Comparison of ENCODE assay signal across 12 cellular contexts in genomic region chr1:27689423-27690173, GRCh38. TPM values are rescaled to one million over a fixed set of nuclear protein-coding genes. Genes with fewer than 3 reads are reported as not detected.
A peak's percentile ranks its signal among the peaks of the same experiment; 100 is the strongest.
DNase-seq lines count a peak whose midpoint lies in the region; FAIRE-seq and TF ChIP-seq lines count a peak whose summit lies in the region.
"Had no signal": no experiment of that assay in that cellular context is flagged by ENCODE, and none has a peak within 500 bp of the region (broad histone marks: within the 10 kb centered on the region; RNA-seq: fewer than 3 reads in every experiment).

No MANE protein-coding gene starts in this region.

- H3K23ac ChIP-seq in H9 (ENCODE audit: insufficient read length, low read depth, low read length) (no peak overlapping the region), mesenchymal stem cell (ENCODE audit: low read length in 2 of 2) (no peak overlapping the region)

- H2BK20ac ChIP-seq in H9 (ENCODE audit: low read depth, low read length, poor library complexity, severe bottlenecking): no peak overlapping the region

- H3K9ac ChIP-seq in H9 (ENCODE audit: extremely low read depth, insufficient read length, low read length): no peak overlapping the region
- no peak overlapping the region for H3K9ac ChIP-seq in astrocyte (ENCODE audit: low read length)
- H3K9ac ChIP-seq in mesenchymal stem cell (ENCODE audit: low read length): peak overlapping the region; percentile 63

- H3K27ac Mint-ChIP-seq in H9: peak overlapping the region in 2 of 3 experiments; percentile 2 to 7; a peak in 1 of 7 replicates
- peak overlapping the region; percentile 55 for H3K27ac Mint-ChIP-seq in astrocyte (ENCODE audit: unreplicated experiment)

- H3K36me3 ChIP-seq in astrocyte (ENCODE audit: insufficient read depth, low read length): no peaks in the 10 kb centered on the region
- H3K36me3 ChIP-seq in mesenchymal stem cell (ENCODE audit: control insufficient read depth in 1 of 2, insufficient read depth in 2 of 2, low read depth in 1 of 2, low read length in 2 of 2): no peaks in the 10 kb centered on the region
- H3K36me3 ChIP-seq: neutrophil had no signal

- H3K4me3 Mint-ChIP-seq in H9: no peak overlapping the region
- H3K4me3 Mint-ChIP-seq in astrocyte (ENCODE audit: unreplicated experiment): no peak overlapping the region

- H4K91ac ChIP-seq in H9 (ENCODE audit: insufficient read length, low read depth, low read length) (no peak overlapping the region), mesenchymal stem cell (ENCODE audit: low read length) (no peak overlapping the region)

- H3K4me3 ChIP-seq in GM12865 (ENCODE audit: low read depth, low read length) (peak overlapping the region; percentile 49), astrocyte (ENCODE audit: insufficient read depth, low read depth, low read length) (no peak overlapping the region), mesenchymal stem cell (ENCODE audit: insufficient read depth in 1 of 2, low read depth in 1 of 2, low read length in 2 of 2) (peak overlapping the region in 1 of 2 experiments; percentile 70)

- H3K18ac ChIP-seq in H9 (ENCODE audit: insufficient read length, low read depth, low read length) (peak overlapping the region; percentile 10), mesenchymal stem cell (ENCODE audit: low read depth in 1 of 2, low read length in 2 of 2) (no peak overlapping the region)

- H3K23me2 ChIP-seq in H9 (ENCODE audit: insufficient read length, low read depth, low read length, poor library complexity, severe bottlenecking): no peaks in the 10 kb centered on the region

- H2BK15ac ChIP-seq in H9 (ENCODE audit: low read depth, low read length) (no peak overlapping the region), mesenchymal stem cell (ENCODE audit: low read depth, poor library complexity, severe bottlenecking) (no peak overlapping the region)

- no peak overlapping the region for H2AK5ac ChIP-seq in H9 (ENCODE audit: insufficient read length, low read length)
- peak overlapping the region; percentile 60 for H2AK5ac ChIP-seq in mesenchymal stem cell (ENCODE audit: low read length, severe bottlenecking)

- H3K27me3 ChIP-seq in H9 (ENCODE audit: insufficient read depth, low read length) (no peaks in the 10 kb centered on the region), astrocyte (ENCODE audit: insufficient read depth, low read length) (peaks cover 10% of the 10 kb centered on the region), mesenchymal stem cell (ENCODE audit: control insufficient read depth in 1 of 2, insufficient read depth in 1 of 2, low read length in 2 of 2) (peaks cover 0 to 6% of the 10 kb centered on the region in 2 experiments)
- H3K27me3 ChIP-seq: neutrophil had no signal

- H3K27me3 Mint-ChIP-seq in H9 (ENCODE audit: low read depth): peaks cover 2% of the 10 kb centered on the region; the same call in 1 of the 2 replicates
- H3K27me3 Mint-ChIP-seq in astrocyte (ENCODE audit: low read depth, unreplicated experiment): peaks cover 13% of the 10 kb centered on the region

- H2BK12ac ChIP-seq in H9 (ENCODE audit: insufficient read length, low read depth, low read length) (no peak overlapping the region), mesenchymal stem cell (ENCODE audit: low read length in 2 of 2) (no peak overlapping the region)

- DNase-seq in GM12865 (ENCODE audit: low read depth) (peak; percentile 84), H9 (no peak), astrocyte (ENCODE audit: low read depth) (peak; percentile 78), mesenchymal stem cell (peak; percentile 86), D341Med (ENCODE audit: low spot score) (no peak), midbrain (lab: John Stamatoyannopoulos, UW) (no peak), G401 (ENCODE audit: low spot score) (no peak), HTR-8/SVneo (ENCODE audit: insufficient read length, low spot score) (no peak)
- DNase-seq: activated CD8-positive, alpha-beta memory T cell treated with anti-CD3 and anti-CD28 coated beads for 24 hours; NCI-H69 had no signal

- H3K14ac ChIP-seq in H9 (ENCODE audit: insufficient read depth, low read length) (peak overlapping the region; percentile 67; the same call in 1 of the 2 replicates), mesenchymal stem cell (ENCODE audit: low read length in 2 of 2) (no peak overlapping the region)

- FAIRE-seq in astrocyte (lab: Jason Lieb, UNC) (peak; percentile 78), HTR-8/SVneo (lab: Jason Lieb, UNC) (no peak)
- FAIRE-seq: endothelial cell of umbilical vein had no signal

- H4K8ac ChIP-seq in H9 (replicated peaks; ENCODE audit: insufficient read length, low read depth, low read length) (no peak overlapping the region), mesenchymal stem cell (ENCODE audit: low read length) (no peak overlapping the region)

- H2BK120ac ChIP-seq in H9 (ENCODE audit: low read depth, low read length, poor library complexity, severe bottlenecking) (no peak overlapping the region), mesenchymal stem cell (ENCODE audit: low read depth, low read length) (no peak overlapping the region)

- H3K9me3 Mint-ChIP-seq in H9 (peaks cover 9 to 14% of the 10 kb centered on the region in 2 experiments), astrocyte (ENCODE audit: unreplicated experiment) (peaks cover 5% of the 10 kb centered on the region)

- H3K4me1 ChIP-seq in H9 (ENCODE audit: insufficient read depth, low read length): peaks cover 2% of the 10 kb centered on the region; the same call in 1 of the 2 replicates
- peaks cover 11% of the 10 kb centered on the region for H3K4me1 ChIP-seq in astrocyte (ENCODE audit: insufficient read depth, low read length)
- H3K4me1 ChIP-seq in mesenchymal stem cell (ENCODE audit: control insufficient read depth, insufficient read depth, low read depth, low read length): no peaks in the 10 kb centered on the region

- TF ChIP-seq CTCF in GM12865 (IDR thresholded peaks at IDR 0.05; ENCODE audit: insufficient read depth, low read depth, low read length, missing control alignments): no peak
- no peak for TF ChIP-seq CTCF in H9 (conservative IDR thresholded peaks at IDR 0.05)
- TF ChIP-seq CTCF in astrocyte (IDR thresholded peaks at IDR 0.05; ENCODE audit: insufficient read depth, low read depth, low read length): no peak

- H3K4me2 ChIP-seq in H9 (ENCODE audit: insufficient read depth, insufficient read length, low read length) (no peak overlapping the region), astrocyte (ENCODE audit: low read length) (peak overlapping the region; percentile 46), mesenchymal stem cell (ENCODE audit: low read length, poor library complexity, severe bottlenecking) (peak overlapping the region; percentile 38)

- H3K56ac ChIP-seq in H9 (ENCODE audit: insufficient read length, low read depth, low read length): no peak overlapping the region

- peaks cover 33 to 34% of the 10 kb centered on the region in 2 experiments for H3K4me1 Mint-ChIP-seq in H9
- H3K4me1 Mint-ChIP-seq in astrocyte (ENCODE audit: low read depth, unreplicated experiment): peaks cover 7% of the 10 kb centered on the region

- no CpG with 5 or more reads among the region's 4 CpGs for WGBS in H9 (ENCODE audit: extremely low coverage, insufficient read length, low lambda C conversion rate)
- 42% methylated on average over 4 of the region's 4 CpGs for WGBS in mesenchymal stem cell

- H2BK5ac ChIP-seq in H9 (ENCODE audit: insufficient read length, low read length) (no peak overlapping the region), mesenchymal stem cell (ENCODE audit: low read depth, low read length, poor library complexity, severe bottlenecking) (peak overlapping the region; percentile 74)

- H4K20me1 ChIP-seq in H9 (ENCODE audit: control insufficient read depth, insufficient read depth, insufficient read length) (no peaks in the 10 kb centered on the region), astrocyte (ENCODE audit: insufficient read depth, low read length) (no peaks in the 10 kb centered on the region)

- H3K27ac ChIP-seq in H9 (ENCODE audit: insufficient read length, low read depth, low read length) (no peak overlapping the region), astrocyte (ENCODE audit: low read depth, low read length) (no peak overlapping the region), mesenchymal stem cell (ENCODE audit: low read length, poor library complexity, severe bottlenecking) (peak overlapping the region; percentile 93)
- H3K27ac ChIP-seq: neutrophil had no signal

- no peaks in the 10 kb centered on the region for H3K9me3 ChIP-seq in H9 (ENCODE audit: control insufficient read depth, low read depth, low read length)
- H3K9me3 ChIP-seq in astrocyte (ENCODE audit: insufficient read depth, low read depth, low read length): no peaks in the 10 kb centered on the region
- H3K9me3 ChIP-seq in mesenchymal stem cell (ENCODE audit: control insufficient read depth, low read length): no peaks in the 10 kb centered on the region
- H3K9me3 ChIP-seq: neutrophil had no signal

- peaks cover 2 to 8% (median 6%) of the 10 kb centered on the region in 3 experiments; a peak in 5 of 7 replicates for H3K36me3 Mint-ChIP-seq in H9 (ENCODE audit: insufficient read depth in 1 of 3, low read depth in 3 of 3)
- H3K36me3 Mint-ChIP-seq in astrocyte (ENCODE audit: low read depth, unreplicated experiment): no peaks in the 10 kb centered on the region

- H3K79me2 ChIP-seq in H9 (ENCODE audit: insufficient read depth, low read length): no peaks in the 10 kb centered on the region
- H3K79me2 ChIP-seq in astrocyte (ENCODE audit: insufficient read depth, low read length): no peaks in the 10 kb centered on the region

- H3K79me1 ChIP-seq in H9 (ENCODE audit: insufficient read depth, low read depth, low read length, poor library complexity, severe bottlenecking): no peaks in the 10 kb centered on the region
- H3K79me1 ChIP-seq in mesenchymal stem cell (replicated peaks; ENCODE audit: low read length, poor library complexity, severe bottlenecking): no peaks in the 10 kb centered on the region

- H4K5ac ChIP-seq in H9 (ENCODE audit: insufficient read length, low read depth, low read length): no peak overlapping the region

- H3K4ac ChIP-seq in H9 (ENCODE audit: low read depth, low read length): no peak overlapping the region
- H3K4ac ChIP-seq in mesenchymal stem cell (ENCODE audit: low read depth in 1 of 2, low read length in 2 of 2): no peak overlapping the region

- in situ Hi-C loops in G401 (cut with HindIII; ENCODE audit: low sequenced_read_pairs): no loop called here

- H2AFZ ChIP-seq in H9 (ENCODE audit: low read length): no peak overlapping the region
- peak overlapping the region; percentile 39 for H2AFZ ChIP-seq in astrocyte (ENCODE audit: low read depth, low read length)
- H2AFZ ChIP-seq in mesenchymal stem cell (ENCODE audit: low read depth, low read length): no peak overlapping the region

- no peak overlapping the region for H3T11ph ChIP-seq in H9 (ENCODE audit: low read length)

RNA-seq across cellular contexts. Expression of gene IFI6, which starts 17.6 kb away (rescaled TPM):
- 4.3 and 6.4 TPM in 2 replicates for total RNA-seq in H9 (2021)
- total RNA-seq in astrocyte: 3,307 and 4,155 TPM in 2 replicates
- polyA plus RNA-seq in mesenchymal stem cell (2013, experiment 1 of 2): 52.5 TPM
- 54.3 TPM for polyA plus RNA-seq in mesenchymal stem cell (2013, experiment 2 of 2)
- 48.2 and 49.3 TPM in 2 replicates for total RNA-seq in G401 (2014; rRNA removed; shearing (Covaris generic))

RNA-seq across cellular contexts. Expression of gene FAM76A, which starts 36.2 kb away (rescaled TPM):
- total RNA-seq in H9 (2021) (10.6 and 12.3 TPM in 2 replicates), astrocyte (6.1 and 6.2 TPM in 2 replicates)
- polyA plus RNA-seq in mesenchymal stem cell (2013, experiment 1 of 2): 10.4 TPM
- 10.1 TPM for polyA plus RNA-seq in mesenchymal stem cell (2013, experiment 2 of 2)
- total RNA-seq in G401 (2014; rRNA removed; shearing (Covaris generic)): 13.6 and 32.1 TPM in 2 replicates

RNA-seq across cellular contexts. Expression of gene FGR, which starts 54.6 kb away (rescaled TPM):
- total RNA-seq in H9 (2021): 0.15 TPM in 1 of 2 replicates, not detected in the other
- total RNA-seq in astrocyte: 0.17 TPM in 1 of 2 replicates, not detected in the other
- 0.04 TPM for polyA plus RNA-seq in mesenchymal stem cell (2013, experiment 1 of 2)
- polyA plus RNA-seq in mesenchymal stem cell (2013, experiment 2 of 2): 0.03 TPM
- not detected in 2 replicates for total RNA-seq in G401 (2014; rRNA removed; shearing (Covaris generic))
- total RNA-seq: endothelial cell of umbilical vein had no signal

Comparison
In these comparisons a context has a peak if more than half of its experiments do, and no peak if none do; other contexts are left out.
1. DNase-seq: peak in GM12865 (single experiment), astrocyte (single experiment) and mesenchymal stem cell (single experiment); none in H9 (single experiment), D341Med (single experiment), midbrain (single experiment), G401 (single experiment) and HTR-8/SVneo (single experiment).
2. RNA of gene IFI6, which starts 17.6 kb away (total RNA-seq): 3,307 to 4,155 TPM in astrocyte; 48.2 to 49.3 TPM in G401 and 4.3 to 6.4 TPM in H9; every median in the first group is over 10 times any median in the second.